2 cellular contexts compared by ENCODE assay signal in the genomic region with DNA sequence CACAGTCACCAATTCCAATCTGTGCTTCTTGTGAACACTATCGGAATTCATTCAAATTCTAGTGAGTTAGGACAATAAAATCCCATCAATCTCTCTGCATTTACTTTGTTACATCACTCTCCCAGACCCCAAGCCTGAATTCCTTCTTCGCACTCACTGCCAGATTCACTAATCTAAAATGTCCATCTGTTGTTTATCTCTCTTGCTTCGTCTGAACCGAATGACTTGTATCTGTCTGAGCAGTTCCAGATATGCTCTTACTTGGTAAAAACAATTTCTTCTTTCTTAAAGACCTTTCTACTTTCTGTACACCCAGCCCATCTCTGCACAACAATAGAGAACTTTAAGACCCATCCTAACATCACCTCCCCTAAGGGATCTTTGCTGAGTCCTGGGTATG.
A peak's percentile ranks its signal among the peaks of the same experiment; 100 is the strongest.
TF ChIP-seq lines count a peak whose summit lies in the region.

No MANE protein-coding gene starts in this region.

TF ChIP-seq in IMR-90, 13 proteins besides CTCF, POLR2A, EP300 and RAD21:
- TF ChIP-seq, protein P1, sequence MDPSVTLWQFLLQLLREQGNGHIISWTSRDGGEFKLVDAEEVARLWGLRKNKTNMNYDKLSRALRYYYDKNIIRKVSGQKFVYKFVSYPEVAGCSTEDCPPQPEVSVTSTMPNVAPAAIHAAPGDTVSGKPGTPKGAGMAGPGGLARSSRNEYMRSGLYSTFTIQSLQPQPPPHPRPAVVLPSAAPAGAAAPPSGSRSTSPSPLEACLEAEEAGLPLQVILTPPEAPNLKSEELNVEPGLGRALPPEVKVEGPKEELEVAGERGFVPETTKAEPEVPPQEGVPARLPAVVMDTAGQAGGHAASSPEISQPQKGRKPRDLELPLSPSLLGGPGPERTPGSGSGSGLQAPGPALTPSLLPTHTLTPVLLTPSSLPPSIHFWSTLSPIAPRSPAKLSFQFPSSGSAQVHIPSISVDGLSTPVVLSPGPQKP (IDR thresholded peaks at IDR 0.05; ENCODE audit: borderline replicate concordance, low read depth, low read length) = no peak
- TF ChIP-seq RFX5 (IDR thresholded peaks at IDR 0.05; ENCODE audit: low read depth, low read length) = no peak
TF ChIP-seq in IMR-90: peak in this region for 0.

TF ChIP-seq in SK-N-SH, 30 proteins besides CTCF, POLR2A, EP300 and RAD21:
- TF ChIP-seq, protein P2, sequence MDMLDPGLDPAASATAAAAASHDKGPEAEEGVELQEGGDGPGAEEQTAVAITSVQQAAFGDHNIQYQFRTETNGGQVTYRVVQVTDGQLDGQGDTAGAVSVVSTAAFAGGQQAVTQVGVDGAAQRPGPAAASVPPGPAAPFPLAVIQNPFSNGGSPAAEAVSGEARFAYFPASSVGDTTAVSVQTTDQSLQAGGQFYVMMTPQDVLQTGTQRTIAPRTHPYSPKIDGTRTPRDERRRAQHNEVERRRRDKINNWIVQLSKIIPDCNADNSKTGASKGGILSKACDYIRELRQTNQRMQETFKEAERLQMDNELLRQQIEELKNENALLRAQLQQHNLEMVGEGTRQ (IDR thresholded peaks at IDR 0.05; ENCODE audit: borderline replicate concordance, low read depth, low read length) = no peak
- TF ChIP-seq, protein P3, sequence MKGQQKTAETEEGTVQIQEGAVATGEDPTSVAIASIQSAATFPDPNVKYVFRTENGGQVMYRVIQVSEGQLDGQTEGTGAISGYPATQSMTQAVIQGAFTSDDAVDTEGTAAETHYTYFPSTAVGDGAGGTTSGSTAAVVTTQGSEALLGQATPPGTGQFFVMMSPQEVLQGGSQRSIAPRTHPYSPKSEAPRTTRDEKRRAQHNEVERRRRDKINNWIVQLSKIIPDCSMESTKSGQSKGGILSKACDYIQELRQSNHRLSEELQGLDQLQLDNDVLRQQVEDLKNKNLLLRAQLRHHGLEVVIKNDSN (IDR thresholded peaks at IDR 0.05; ENCODE audit: borderline replicate concordance, low read depth) = no peak
- TF ChIP-seq TCF12 (IDR thresholded peaks at IDR 0.05) = peak; percentile 61
- TF ChIP-seq MAX (IDR thresholded peaks at IDR 0.05; ENCODE audit: low read depth) = no peak
- TF ChIP-seq, protein P4, sequence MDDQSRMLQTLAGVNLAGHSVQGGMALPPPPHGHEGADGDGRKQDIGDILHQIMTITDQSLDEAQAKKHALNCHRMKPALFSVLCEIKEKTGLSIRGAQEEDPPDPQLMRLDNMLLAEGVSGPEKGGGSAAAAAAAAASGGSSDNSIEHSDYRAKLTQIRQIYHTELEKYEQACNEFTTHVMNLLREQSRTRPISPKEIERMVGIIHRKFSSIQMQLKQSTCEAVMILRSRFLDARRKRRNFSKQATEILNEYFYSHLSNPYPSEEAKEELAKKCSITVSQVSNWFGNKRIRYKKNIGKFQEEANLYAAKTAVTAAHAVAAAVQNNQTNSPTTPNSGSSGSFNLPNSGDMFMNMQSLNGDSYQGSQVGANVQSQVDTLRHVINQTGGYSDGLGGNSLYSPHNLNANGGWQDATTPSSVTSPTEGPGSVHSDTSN (IDR thresholded peaks at IDR 0.05) = peak; percentile 54
